25 cellular contexts compared by ENCODE assay signal in the genomic region with DNA sequence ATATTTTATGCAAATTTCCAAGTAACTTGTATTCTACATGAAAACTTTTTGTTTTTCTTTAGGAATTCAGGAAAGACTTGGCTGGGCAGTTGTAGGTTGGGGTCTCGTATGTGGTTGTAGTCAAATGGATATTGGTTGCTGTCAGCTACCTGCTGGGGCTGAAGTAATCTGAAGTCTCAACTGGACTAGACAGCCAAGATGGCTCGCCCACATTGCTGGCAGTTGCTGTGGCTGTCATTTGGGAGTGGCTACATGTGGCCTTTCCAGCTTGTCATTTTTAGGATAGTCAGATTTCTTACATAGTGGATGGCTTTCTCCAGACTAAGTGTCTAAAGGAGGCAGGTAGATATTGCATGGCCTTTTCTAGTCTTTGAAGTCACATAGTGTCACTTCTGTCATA.
"Had no signal": no experiment of that assay in that cellular context is flagged by ENCODE, and none has a peak within 500 bp of the region (broad histone marks: within the 10 kb centered on the region; RNA-seq: fewer than 3 reads in every experiment).

No MANE protein-coding gene starts in this region.

- DNase-seq: islet precursor cell; left ventricle myocardium inferior; ovary; right lobe of liver; stimulated activated CD4-positive, alpha-beta T cell treated with anti-CD3 and anti-CD28 coated beads, Interleukin-12 subunit alpha, Interleukin-12 subunit beta, amount 100 ng/mL, for 4 hours; stimulated activated CD4-positive, alpha-beta T cell treated with anti-CD3 and anti-CD28 coated beads, Interleukin-15, amount 100 ng/mL, for 24 hours; stimulated activated CD4-positive, alpha-beta T cell treated with anti-CD3 and anti-CD28 coated beads, Interleukin-2, amount 100 ng/mL, for 24 hours; stimulated activated CD4-positive, alpha-beta T cell treated with anti-CD3 and anti-CD28 coated beads, Interleukin-4, amount 100 ng/mL, for 1 hour; stimulated activated naive B cell treated with anti-CD40 and anti-IgM and Interleukin-4, amounts not matched to agents 10 μg/mL and 1 μg/mL and 100 μg/mL, for 72 hours; stimulated activated naive CD8-positive, alpha-beta T cell treated with anti-CD3 and anti-CD28 coated beads, Interleukin-15, Interleukin-2, amounts not matched to agents 100 U/mL and 50 U/mL, for 24 hours; stomach; testis; thyroid gland; transverse colon; upper lobe of right lung had no signal

- FAIRE-seq: urothelium cell line had no signal

- H3K27me3 ChIP-seq: heart right ventricle, hepatocyte, ovary, right atrium auricular region, right lobe of liver, stomach, testis, thyroid gland, transverse colon, upper lobe of right lung had no signal

- H3K4me1 ChIP-seq: prostate gland, right atrium auricular region, right lobe of liver, transverse colon had no signal

- H3K27ac Mint-ChIP-seq: natural killer cell treated with Interleukin-12 subunit alpha and Interleukin-12 subunit beta and Interleukin-15 and Interleukin-18, amount 100 ng/mL, for 72 hours; stimulated activated naive B cell treated with anti-CD40 and anti-IgM and Interleukin-4, amounts not matched to agents 10 μg/mL and 1 μg/mL and 100 μg/mL, for 72 hours had no signal

- ATAC-seq: natural killer cell treated with Interleukin-12 subunit alpha and Interleukin-12 subunit beta and Interleukin-15 and Interleukin-18, amount 100 ng/mL, for 72 hours; stimulated activated naive CD8-positive, alpha-beta T cell treated with anti-CD3 and anti-CD28 coated beads, Interleukin-15, Interleukin-2, amounts not matched to agents 100 U/mL and 50 U/mL, for 24 hours had no signal

- H3K9me3 ChIP-seq: heart right ventricle, left ventricle myocardium inferior, mucosa of descending colon, ovary, prostate gland, right atrium auricular region, right lobe of liver, stomach, testis, thyroid gland, transverse colon, upper lobe of right lung had no signal

- H3K4me3 Mint-ChIP-seq: naive B cell; natural killer cell treated with Interleukin-12 subunit alpha and Interleukin-12 subunit beta and Interleukin-15 and Interleukin-18, amount 100 ng/mL, for 72 hours; stimulated activated naive B cell treated with anti-CD40 and anti-IgM and Interleukin-4, amounts not matched to agents 10 μg/mL and 1 μg/mL and 100 μg/mL, for 72 hours had no signal

- H2AFZ ChIP-seq: hepatocyte had no signal

- H3K36me3 ChIP-seq: heart right ventricle, left ventricle myocardium inferior, ovary, prostate gland, right atrium auricular region, right lobe of liver, stomach, thyroid gland, transverse colon, upper lobe of right lung had no signal

- H3K27ac ChIP-seq: heart right ventricle, hepatocyte, left ventricle myocardium inferior, ovary, prostate gland, right atrium auricular region, right lobe of liver, skin epidermis, stomach, testis, thyroid gland, transverse colon, upper lobe of right lung had no signal

- H3K27me3 Mint-ChIP-seq: naive B cell; natural killer cell treated with Interleukin-12 subunit alpha and Interleukin-12 subunit beta and Interleukin-15 and Interleukin-18, amount 100 ng/mL, for 72 hours; stimulated activated naive B cell treated with anti-CD40 and anti-IgM and Interleukin-4, amounts not matched to agents 10 μg/mL and 1 μg/mL and 100 μg/mL, for 72 hours had no signal

- H3K9me3 Mint-ChIP-seq: naive B cell; natural killer cell treated with Interleukin-12 subunit alpha and Interleukin-12 subunit beta and Interleukin-15 and Interleukin-18, amount 100 ng/mL, for 72 hours; stimulated activated naive B cell treated with anti-CD40 and anti-IgM and Interleukin-4, amounts not matched to agents 10 μg/mL and 1 μg/mL and 100 μg/mL, for 72 hours had no signal

- H3K36me3 Mint-ChIP-seq: natural killer cell treated with Interleukin-12 subunit alpha and Interleukin-12 subunit beta and Interleukin-15 and Interleukin-18, amount 100 ng/mL, for 72 hours had no signal

- H3K4me3 ChIP-seq: heart right ventricle, hepatocyte, left ventricle myocardium inferior, lung, mucosa of descending colon, ovary, prostate gland, right atrium auricular region, right lobe of liver, skin epidermis, stomach, testis, thyroid gland, transverse colon, upper lobe of right lung had no signal

- H3K4me2 ChIP-seq: hepatocyte had no signal
